Comparison of ENCODE assay signal across 12 cellular contexts in the genomic region with DNA sequence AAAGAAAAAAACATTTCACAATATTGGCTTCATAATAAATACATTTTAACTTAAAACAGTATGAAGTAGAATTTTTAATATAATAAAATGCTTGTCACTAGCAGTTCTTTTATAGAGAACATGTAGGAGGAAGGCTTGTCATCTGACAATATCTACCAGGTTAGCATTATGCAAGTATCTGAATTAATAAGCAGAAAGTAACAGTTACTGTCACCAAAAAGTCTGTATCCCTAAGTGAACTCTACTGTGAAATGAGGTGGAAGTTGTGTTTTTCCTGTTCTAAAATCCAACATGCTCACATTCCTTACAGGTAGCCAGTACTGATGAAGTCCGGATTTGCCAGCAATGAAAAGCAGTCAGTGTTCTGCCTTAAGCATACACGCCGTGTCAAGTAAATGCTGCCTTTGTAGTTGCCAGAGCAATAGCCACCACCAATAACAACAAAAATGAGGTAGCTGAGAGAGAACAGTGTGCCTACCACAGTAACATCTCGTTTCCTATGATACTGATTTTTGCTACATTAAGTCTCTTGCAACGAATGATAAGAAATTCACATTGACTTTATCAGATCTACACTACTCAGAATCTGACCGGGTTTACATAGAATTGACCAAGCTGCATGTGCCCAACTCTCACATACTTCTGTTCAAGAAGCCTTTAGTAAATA.
DNase-seq lines count a peak whose midpoint lies in the region; ATAC-seq lines count a peak whose summit lies in the region.
"Had no signal": no experiment of that assay in that cellular context is flagged by ENCODE, and none has a peak within 500 bp of the region (broad histone marks: within the 10 kb centered on the region; RNA-seq: fewer than 3 reads in every experiment).

No MANE protein-coding gene starts in this region.

- no peaks in the 10 kb centered on the region for H3K27me3 Mint-ChIP-seq in activated naive CD4-positive, alpha-beta T cell treated with anti-CD3 and anti-CD28 coated beads, Interleukin-2, amount 10 ng/mL, durations not matched to agents 7 days and 5 days
- H3K27me3 Mint-ChIP-seq in activated CD4-positive, alpha-beta memory T cell treated with anti-CD3 and anti-CD28 coated beads for 36 hours = no peaks in the 10 kb centered on the region
- H3K27me3 Mint-ChIP-seq in stimulated activated naive CD8-positive, alpha-beta T cell treated with anti-CD3 and anti-CD28 coated beads, Interleukin-15, Interleukin-2, amounts not matched to agents 100 ng/mL and 50 ng/mL, for 24 hours = no peaks in the 10 kb centered on the region

- POLR2A ChIA-PET in activated CD4-positive, alpha-beta memory T cell treated with anti-CD3 and anti-CD28 coated beads for 36 hours (lab: Charles Lee) = interaction anchor here (0.6 to 1.9 kb wide), 13 partner anchors 8 to 95 kb away, joined by 3 to 17 read pairs (median 7); partner anchors contain the start of gene SIK3

- H3K36me3 Mint-ChIP-seq in activated naive CD4-positive, alpha-beta T cell treated with anti-CD3 and anti-CD28 coated beads, Interleukin-2, amount 50 U/mL, for 72 hours = peaks cover 0 to 20% of the 10 kb centered on the region in 2 donors
- H3K36me3 Mint-ChIP-seq in activated naive CD4-positive, alpha-beta T cell treated with anti-CD3 and anti-CD28 coated beads, Interleukin-2, amount 10 ng/mL, durations not matched to agents 7 days and 5 days = peaks cover 4% of the 10 kb centered on the region
- peaks cover 6% of the 10 kb centered on the region for H3K36me3 Mint-ChIP-seq in activated CD4-positive, alpha-beta memory T cell treated with anti-CD3 and anti-CD28 coated beads for 36 hours
- peaks cover 22% of the 10 kb centered on the region for H3K36me3 Mint-ChIP-seq in stimulated activated naive CD8-positive, alpha-beta T cell treated with anti-CD3 and anti-CD28 coated beads, Interleukin-15, Interleukin-2, amounts not matched to agents 100 ng/mL and 50 ng/mL, for 24 hours (ENCODE audit: low read depth)

- no peak overlapping the region for H3K4me3 Mint-ChIP-seq in activated naive CD4-positive, alpha-beta T cell treated with anti-CD3 and anti-CD28 coated beads, Interleukin-2, amount 10 ng/mL, durations not matched to agents 7 days and 5 days
- peak overlapping the region; percentile 16 for H3K4me3 Mint-ChIP-seq in activated CD4-positive, alpha-beta memory T cell treated with anti-CD3 and anti-CD28 coated beads for 36 hours
- no peak overlapping the region for H3K4me3 Mint-ChIP-seq in stimulated activated naive CD8-positive, alpha-beta T cell treated with anti-CD3 and anti-CD28 coated beads, Interleukin-15, Interleukin-2, amounts not matched to agents 100 ng/mL and 50 ng/mL, for 24 hours
- H3K4me3 Mint-ChIP-seq: activated naive CD4-positive, alpha-beta T cell treated with anti-CD3 and anti-CD28 coated beads for 36 hours had no signal

- peaks cover 30% of the 10 kb centered on the region for H3K4me1 Mint-ChIP-seq in activated naive CD4-positive, alpha-beta T cell treated with anti-CD3 and anti-CD28 coated beads, Interleukin-2, amount 10 ng/mL, durations not matched to agents 7 days and 5 days
- H3K4me1 Mint-ChIP-seq in activated CD4-positive, alpha-beta memory T cell treated with anti-CD3 and anti-CD28 coated beads for 36 hours (ENCODE audit: low read depth) = peaks cover 69% of the 10 kb centered on the region
- H3K4me1 Mint-ChIP-seq in stimulated activated naive CD8-positive, alpha-beta T cell treated with anti-CD3 and anti-CD28 coated beads, Interleukin-15, Interleukin-2, amounts not matched to agents 100 ng/mL and 50 ng/mL, for 24 hours (ENCODE audit: low read depth) = peaks cover 76% of the 10 kb centered on the region

- peak overlapping the region in 1 of 2 donors; percentile 95 for H3K27ac Mint-ChIP-seq in activated naive CD4-positive, alpha-beta T cell treated with anti-CD3 and anti-CD28 coated beads, Interleukin-2, amount 50 U/mL, for 72 hours
- H3K27ac Mint-ChIP-seq in activated naive CD4-positive, alpha-beta T cell treated with anti-CD3 and anti-CD28 coated beads, Interleukin-2, amount 10 ng/mL, durations not matched to agents 7 days and 5 days = no peak overlapping the region
- H3K27ac Mint-ChIP-seq in activated CD4-positive, alpha-beta memory T cell treated with anti-CD3 and anti-CD28 coated beads for 36 hours = peak overlapping the region; percentile 80
- H3K27ac Mint-ChIP-seq in stimulated activated naive CD8-positive, alpha-beta T cell treated with anti-CD3 and anti-CD28 coated beads, Interleukin-15, Interleukin-2, amounts not matched to agents 100 ng/mL and 50 ng/mL, for 24 hours = peak overlapping the region; percentile 58
- H3K27ac Mint-ChIP-seq: activated naive CD4-positive, alpha-beta T cell treated with anti-CD3 and anti-CD28 coated beads for 36 hours had no signal

- intact Hi-C loops in activated CD4-positive, alpha-beta memory T cell treated with anti-CD3 and anti-CD28 coated beads for 36 hours (cut with micrococcal nuclease) = loop anchor here (1.0 to 2.0 kb wide), 3 partner anchors 9 to 60 kb away; no protein-coding TSS in a partner anchor
- intact Hi-C loops in posterior vena cava (cut with DNase I) = loop anchor here in 1 of 2 donors (10.0 kb wide), 1 partner anchor 82 kb away; no protein-coding TSS in a partner anchor

- DNase-seq in activated naive CD4-positive, alpha-beta T cell treated with anti-CD3 and anti-CD28 coated beads, Interleukin-2, amount 50 U/mL, for 72 hours (ENCODE audit: low spot score in 2 of 2) = no peak
- DNase-seq in activated naive CD4-positive, alpha-beta T cell treated with anti-CD3 and anti-CD28 coated beads, Interleukin-2, amount 10 ng/mL, durations not matched to agents 7 days and 5 days = no peak
- no peak for DNase-seq in activated CD4-positive, alpha-beta memory T cell treated with anti-CD3 and anti-CD28 coated beads for 36 hours
- DNase-seq in kidney tubule cell (ENCODE audit: low spot score) (peak; percentile 29), nucleus accumbens (lab: John Stamatoyannopoulos, UW) (no peak), posterior vena cava (ENCODE audit: low spot score) (no peak)
- DNase-seq: activated naive CD4-positive, alpha-beta T cell treated with anti-CD3 and anti-CD28 coated beads for 36 hours; mesenchymal stem cell; NCI-H1105; NCI-H524 had no signal

- H3K9me3 Mint-ChIP-seq in activated naive CD4-positive, alpha-beta T cell treated with anti-CD3 and anti-CD28 coated beads, Interleukin-2, amount 50 U/mL, for 72 hours = no peaks in the 10 kb centered on the region
- no peaks in the 10 kb centered on the region for H3K9me3 Mint-ChIP-seq in activated naive CD4-positive, alpha-beta T cell treated with anti-CD3 and anti-CD28 coated beads, Interleukin-2, amount 10 ng/mL, durations not matched to agents 7 days and 5 days
- H3K9me3 Mint-ChIP-seq in activated CD4-positive, alpha-beta memory T cell treated with anti-CD3 and anti-CD28 coated beads for 36 hours = no peaks in the 10 kb centered on the region
- no peaks in the 10 kb centered on the region for H3K9me3 Mint-ChIP-seq in stimulated activated naive CD8-positive, alpha-beta T cell treated with anti-CD3 and anti-CD28 coated beads, Interleukin-15, Interleukin-2, amounts not matched to agents 100 ng/mL and 50 ng/mL, for 24 hours
- H3K9me3 Mint-ChIP-seq: activated naive CD4-positive, alpha-beta T cell treated with anti-CD3 and anti-CD28 coated beads for 36 hours had no signal

- CTCF ChIA-PET in activated naive CD4-positive, alpha-beta T cell treated with anti-CD3 and anti-CD28 coated beads, Interleukin-2, amount 10 ng/mL, durations not matched to agents 7 days and 5 days (lab: Charles Lee) = interaction anchor here (1.7 kb wide), 1 partner anchor 9 kb away, joined by 4 read pairs; no protein-coding TSS in a partner anchor
- CTCF ChIA-PET in activated CD4-positive, alpha-beta memory T cell treated with anti-CD3 and anti-CD28 coated beads for 36 hours (lab: Charles Lee) = interaction anchor here (0.8 to 2.1 kb wide), 6 partner anchors 8 to 104 kb away, joined by 3 to 9 read pairs (median 4); no protein-coding TSS in a partner anchor

- peak; percentile 26 to 88 for ATAC-seq in activated naive CD4-positive, alpha-beta T cell treated with anti-CD3 and anti-CD28 coated beads, Interleukin-2, amount 50 U/mL, for 72 hours
- no peak for ATAC-seq in HG03354 (IDR thresholded peaks at IDR 0.05; ENCODE audit: poor library complexity, severe bottlenecking, unreplicated experiment)
